27 cellular contexts compared by ENCODE assay signal in the genomic region with DNA sequence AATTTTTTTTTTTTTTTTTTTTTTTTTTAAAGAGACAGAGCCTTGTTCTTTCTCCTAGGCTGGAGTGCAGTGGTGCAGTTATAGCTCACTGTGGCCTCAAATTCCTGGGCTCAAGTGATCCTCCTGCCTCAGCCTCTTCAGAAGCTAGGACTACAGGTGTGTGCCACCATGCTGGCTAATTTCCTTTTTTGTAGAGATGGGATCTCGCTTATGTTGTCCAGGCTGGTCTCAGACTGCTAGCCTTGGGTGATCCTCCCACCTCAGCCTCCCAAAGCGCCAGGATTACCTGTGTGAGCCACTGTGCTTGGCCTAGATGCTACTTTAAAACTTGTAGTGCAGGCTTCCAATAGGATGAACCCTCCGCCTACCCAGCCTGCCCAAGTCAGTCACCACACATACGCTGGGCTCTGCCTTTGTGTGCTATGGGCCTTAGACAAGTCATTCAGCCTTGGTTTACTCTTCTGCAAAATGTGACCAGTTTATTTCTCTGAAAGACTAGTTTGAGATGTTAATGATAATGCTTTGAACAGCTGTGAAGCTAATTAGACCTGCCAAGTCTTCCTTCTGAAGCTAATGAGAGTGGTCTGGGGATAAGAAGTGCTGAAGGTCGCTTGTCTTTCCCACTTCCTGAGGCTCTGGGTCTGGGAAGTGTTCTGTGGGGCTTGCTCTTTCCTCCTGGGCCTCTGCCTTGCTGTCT. TPM values are rescaled to one million over a fixed set of nuclear protein-coding genes. Genes with fewer than 3 reads are reported as not detected.
DNase-seq lines count a peak whose midpoint lies in the region; ATAC-seq, FAIRE-seq and TF ChIP-seq lines count a peak whose summit lies in the region.
"Had no signal": no experiment of that assay in that cellular context is flagged by ENCODE, and none has a peak within 500 bp of the region (broad histone marks: within the 10 kb centered on the region; RNA-seq: fewer than 3 reads in every experiment).

No MANE protein-coding gene starts in this region.

- H3K27me3 Mint-ChIP-seq in CD14-positive monocyte (ENCODE audit: low read depth in 3 of 3) = peaks cover 0 to 11% (median 5%) of the 10 kb centered on the region in 3 donors
- H3K27me3 Mint-ChIP-seq in activated naive CD8-positive, alpha-beta T cell treated with anti-CD3 and anti-CD28 coated beads for 36 hours = peaks cover 22% of the 10 kb centered on the region

- FAIRE-seq in small intestine (lab: Jason Lieb, UNC) = no peak
- FAIRE-seq: A549, H1 had no signal

- POLR2A ChIA-PET in OCI-LY7 (lab: Charles Lee) = interaction anchor here (0.5 to 2.0 kb wide), 4 partner anchors 15 to 200 kb away, joined by 3 to 5 read pairs (median 4); a partner anchor contains a TSS

- no TSS peak for BruUV-seq in OCI-LY7 (replicated peaks; lab: Mats Ljungman, UMichigan)

- H3K4me3 Mint-ChIP-seq in CD14-positive monocyte = no peak overlapping the region
- no peak overlapping the region for H3K4me3 Mint-ChIP-seq in activated naive CD8-positive, alpha-beta T cell treated with anti-CD3 and anti-CD28 coated beads for 36 hours
- H3K4me3 Mint-ChIP-seq: activated CD4-positive, alpha-beta T cell treated with anti-CD3 and anti-CD28 coated beads, Interleukin-2, amount 10 ng/mL, durations not matched to agents 7 days and 5 days; activated naive CD8-positive, alpha-beta T cell treated with anti-CD3 and anti-CD28 coated beads, Interleukin-2, amount 50 U/mL, for 24 hours; activated T-cell treated with anti-CD3 and anti-CD28 coated beads, Interleukin-2, amount 50 U/mL, for 24 hours had no signal

- H3K27ac ChIP-seq in OCI-LY7 (ENCODE audit: low read depth, low read length, poor library complexity, severe bottlenecking) (no peak overlapping the region), dorsolateral prefrontal cortex (peak overlapping the region in 37 of 59 donors; percentile 7 to 83 (median 49)), psoas muscle (peak overlapping the region; percentile 86), small intestine (ENCODE audit: low read depth in 1 of 2, low read length in 1 of 2) (no peak overlapping the region)
- H3K27ac ChIP-seq: A549, sigmoid colon, tibial artery, VCaP had no signal

- H3K9me2 ChIP-seq in OCI-LY7 (ENCODE audit: insufficient read depth, low read length) = no peaks in the 10 kb centered on the region

- H3K4me2 ChIP-seq in OCI-LY7 (ENCODE audit: low read length) = peak overlapping the region; percentile 42
- H3K4me2 ChIP-seq: A549 had no signal

- peaks cover 34% of the 10 kb centered on the region for H3K4me1 Mint-ChIP-seq in CD14-positive monocyte
- peaks cover 8% of the 10 kb centered on the region for H3K4me1 Mint-ChIP-seq in activated naive CD8-positive, alpha-beta T cell treated with anti-CD3 and anti-CD28 coated beads for 36 hours

- H3K79me2 ChIP-seq in OCI-LY7 (ENCODE audit: insufficient read depth, low read depth, low read length) = peaks cover 18% of the 10 kb centered on the region; the same call in 1 of the 2 replicates

- CTCF ChIA-PET in OCI-LY7 (lab: Charles Lee; ENCODE audit: unreplicated experiment) = no interaction called here

- WGBS in psoas muscle, 3 donors = 80 to 86% (median 84%) methylated on average over 5 of the region's 5 CpGs
- 82 to 85% (median 83%) methylated on average over 5 of the region's 5 CpGs for WGBS in small intestine, 3 donors

- H3K27me3 ChIP-seq in dorsolateral prefrontal cortex = no peaks in the 10 kb centered on the region
- no peaks in the 10 kb centered on the region for H3K27me3 ChIP-seq in psoas muscle (ENCODE audit: insufficient read depth in 3 of 3, low read length in 2 of 3)
- H3K27me3 ChIP-seq in small intestine (ENCODE audit: control insufficient read depth in 2 of 2, insufficient read depth in 2 of 2, low read length in 2 of 2) = no peaks in the 10 kb centered on the region
- H3K27me3 ChIP-seq: sigmoid colon, tibial artery had no signal

- H4K20me1 ChIP-seq in OCI-LY7 (ENCODE audit: insufficient read depth, low read length) = no peaks in the 10 kb centered on the region

- peaks cover 0 to 9% of the 10 kb centered on the region in 2 donors for H3K36me3 Mint-ChIP-seq in CD14-positive monocyte
- peaks cover 23% of the 10 kb centered on the region for H3K36me3 Mint-ChIP-seq in activated naive CD8-positive, alpha-beta T cell treated with anti-CD3 and anti-CD28 coated beads for 36 hours

- intact Hi-C loops in CD14-positive monocyte (cut with micrococcal nuclease) (loop anchor here in 1 of 2 donors (5.0 kb wide), 1 partner anchor 37 kb away; no protein-coding TSS in a partner anchor), OCI-LY7 (cut with micrococcal nuclease; ENCODE audit: unreplicated experiment) (no loop called here), dorsolateral prefrontal cortex (cut with DNase I) (no loop called here), psoas muscle (cut with DNase I) (no loop called here)

- H3K4me3 ChIP-seq in OCI-LY7 (ENCODE audit: low read depth, low read length, poor library complexity, severe bottlenecking) (no peak overlapping the region), dorsolateral prefrontal cortex (peak overlapping the region in 3 of 59 donors; percentile 3 to 16 (median 12)), psoas muscle (peak overlapping the region; percentile 33), small intestine (ENCODE audit: low read depth in 1 of 2, low read length in 2 of 2) (no peak overlapping the region)
- H3K4me3 ChIP-seq: A549, lung, sigmoid colon, tibial artery had no signal

- H3K36me3 ChIP-seq in OCI-LY7 (ENCODE audit: insufficient read depth, low read length) (peaks cover 28% of the 10 kb centered on the region), psoas muscle (ENCODE audit: insufficient read depth in 1 of 2, low read depth in 1 of 2) (no peaks in the 10 kb centered on the region), small intestine (ENCODE audit: control insufficient read depth in 2 of 2, insufficient read depth in 2 of 2, low read length in 2 of 2) (no peaks in the 10 kb centered on the region)
- H3K36me3 ChIP-seq: sigmoid colon, tibial artery had no signal

- ATAC-seq in psoas muscle = no peak
- ATAC-seq in GM18867 (IDR thresholded peaks at IDR 0.05; ENCODE audit: unreplicated experiment) = no peak
- no peak for ATAC-seq in HG03457 (IDR thresholded peaks at IDR 0.05; ENCODE audit: unreplicated experiment)
- ATAC-seq: A549; activated naive CD8-positive, alpha-beta T cell treated with anti-CD3 and anti-CD28 coated beads, Interleukin-2, amount 50 U/mL, for 24 hours had no signal

- TF ChIP-seq CTCF in CD14-positive monocyte (IDR thresholded peaks at IDR 0.05) (no peak), OCI-LY7 (conservative IDR thresholded peaks at IDR 0.05; ENCODE audit: low read length) (no peak), dorsolateral prefrontal cortex (IDR thresholded peaks at IDR 0.05 in 54 of 56, conservative IDR thresholded peaks at IDR 0.05 in 2 of 56; ENCODE audit: low read depth in 1 of 56, partially characterized antibody in 56 of 56) (no peak), psoas muscle (IDR thresholded peaks at IDR 0.05) (no peak)

- peaks cover 0 to 4% (median 0%) of the 10 kb centered on the region in 7 donors for H3K9me3 Mint-ChIP-seq in CD14-positive monocyte
- H3K9me3 Mint-ChIP-seq in activated naive CD8-positive, alpha-beta T cell treated with anti-CD3 and anti-CD28 coated beads for 36 hours = no peaks in the 10 kb centered on the region
- H3K9me3 Mint-ChIP-seq: activated CD4-positive, alpha-beta T cell treated with anti-CD3 and anti-CD28 coated beads, Interleukin-2, amount 10 ng/mL, durations not matched to agents 7 days and 5 days; activated naive CD8-positive, alpha-beta T cell treated with anti-CD3 and anti-CD28 coated beads, Interleukin-2, amount 50 U/mL, for 24 hours; activated T-cell treated with anti-CD3 and anti-CD28 coated beads, Interleukin-2, amount 50 U/mL, for 24 hours had no signal

- peaks cover 32% of the 10 kb centered on the region for H3K4me1 ChIP-seq in OCI-LY7 (ENCODE audit: insufficient read depth, low read length, poor library complexity, severe bottlenecking)
- peaks cover 52% of the 10 kb centered on the region for H3K4me1 ChIP-seq in psoas muscle
- H3K4me1 ChIP-seq in small intestine (ENCODE audit: control insufficient read depth in 2 of 2, insufficient read depth in 1 of 2, low read depth in 1 of 2, low read length in 1 of 2) = peaks cover 0 to 4% of the 10 kb centered on the region in 2 donors

- no peak overlapping the region for H2AFZ ChIP-seq in OCI-LY7 (ENCODE audit: low read length)

- H3K27ac Mint-ChIP-seq in CD14-positive monocyte = peak overlapping the region in 5 of 7 donors; percentile 10 to 70 (median 48)
- H3K27ac Mint-ChIP-seq in activated naive CD8-positive, alpha-beta T cell treated with anti-CD3 and anti-CD28 coated beads for 36 hours = no peak overlapping the region
- H3K27ac Mint-ChIP-seq: activated CD4-positive, alpha-beta T cell treated with anti-CD3 and anti-CD28 coated beads, Interleukin-2, amount 10 ng/mL, durations not matched to agents 7 days and 5 days; activated naive CD8-positive, alpha-beta T cell treated with anti-CD3 and anti-CD28 coated beads, Interleukin-2, amount 50 U/mL, for 24 hours; activated T-cell treated with anti-CD3 and anti-CD28 coated beads, Interleukin-2, amount 50 U/mL, for 24 hours had no signal

- H3K9me3 ChIP-seq in OCI-LY7 (ENCODE audit: low read length) = no peaks in the 10 kb centered on the region
- no peaks in the 10 kb centered on the region for H3K9me3 ChIP-seq in psoas muscle
- no peaks in the 10 kb centered on the region for H3K9me3 ChIP-seq in small intestine (ENCODE audit: control insufficient read depth, low read depth)
- H3K9me3 ChIP-seq: A549, sigmoid colon, tibial artery had no signal

- DNase-seq in CD14-positive monocyte (ENCODE audit: low spot score) (no peak), OCI-LY7 (ENCODE audit: low spot score) (no peak), dorsolateral prefrontal cortex (no peak), psoas muscle (no peak), small intestine (no peak)
- DNase-seq in activated naive CD8-positive, alpha-beta T cell treated with anti-CD3 and anti-CD28 coated beads for 36 hours = no peak
- DNase-seq: activated CD4-positive, alpha-beta T cell treated with anti-CD3 and anti-CD28 coated beads, Interleukin-2, amount 10 ng/mL, durations not matched to agents 7 days and 5 days; activated gamma-delta T cell; activated naive CD8-positive, alpha-beta T cell treated with anti-CD3 and anti-CD28 coated beads, Interleukin-2, amount 50 U/mL, for 24 hours; activated T-cell treated with anti-CD3 and anti-CD28 coated beads, Interleukin-2, amount 50 U/mL, for 24 hours; AML-193; DMS53; effector CD8-positive, alpha-beta T cell; head of caudate nucleus; NCI-H1417; NCI-H2081; NCI-H774; SHP77; sigmoid colon; stimulated activated naive CD4-positive, alpha-beta T cell treated with Interleukin-2 at 50 U/mL for 16 hours; tibial artery had no signal

RNA-seq across cellular contexts. Expression of a gene that starts 5.2 kb away (rescaled TPM):
- polyA plus RNA-seq in CD14-positive monocyte (1 to 10 TPM in 1 of 2 donors, under 1 TPM in 1; 0.98 to 1.4 TPM), psoas muscle (10 to 100 TPM; 25.7 to 52.5 (median 41.1) TPM), small intestine (10 to 100 TPM in 1 of 3 donors, 1 to 10 TPM in 2; 2.2 to 25.4 (median 7.2) TPM)
- total RNA-seq in OCI-LY7 (2014; rRNA removed; shearing (Covaris generic)) = 30.2 and 42.5 TPM in 2 replicates
- total RNA-seq in OCI-LY7 (2022) (92.2 and 105 TPM in 2 replicates), dorsolateral prefrontal cortex (100 to 1,000 TPM in 10 of 120 experiments, 10 to 100 TPM in 110; 45.9 to 230 (median 67.8) TPM), psoas muscle (100 to 1,000 TPM in 1 of 4 donors, 10 to 100 TPM in 3; 27.7 to 110 (median 65.3) TPM)
- 10 to 100 TPM; 33.2 to 35.8 TPM for total RNA-seq in activated naive CD8-positive, alpha-beta T cell treated with anti-CD3 and anti-CD28 coated beads for 36 hours

RNA-seq across cellular contexts. Expression of a gene that starts 58.4 kb away (rescaled TPM):
- polyA plus RNA-seq in CD14-positive monocyte (1 to 10 TPM; 7.6 to 9.7 TPM), psoas muscle (10 to 100 TPM in 1 of 3 donors, 1 to 10 TPM in 2; 5.8 to 23.4 (median 8.1) TPM), small intestine (10 to 100 TPM in 1 of 3 donors, 1 to 10 TPM in 2; 5.7 to 13.9 (median 9.5) TPM)
- 9.1 and 14.9 TPM in 2 replicates for total RNA-seq in OCI-LY7 (2014; rRNA removed; shearing (Covaris generic))
- total RNA-seq in OCI-LY7 (2022) (21.1 and 22.1 TPM in 2 replicates), dorsolateral prefrontal cortex (10 to 100 TPM in 94 of 120 experiments, 1 to 10 TPM in 26; 5.9 to 21.2 (median 12.9) TPM), psoas muscle (10 to 100 TPM; 18.2 to 29.4 (median 24.4) TPM)
- total RNA-seq in activated naive CD8-positive, alpha-beta T cell treated with anti-CD3 and anti-CD28 coated beads for 36 hours = 10 to 100 TPM; 16.5 to 17.9 TPM

Comparison
In these comparisons a context has a peak if more than half of its experiments do, and no peak if none do; other contexts are left out.
1. H3K27ac ChIP-seq: peak in dorsolateral prefrontal cortex (37 of 59) and psoas muscle (single experiment); none in OCI-LY7 (single experiment) and small intestine (0 of 2).